Comparison of ENCODE assay signal across 8 cellular contexts in genomic region chr9:133238272-133238850, GRCh38. TPM values are rescaled to one million over a fixed set of nuclear protein-coding genes. Genes with fewer than 3 reads are reported as not detected.
DNase-seq lines count a peak whose midpoint lies in the region; ATAC-seq, FAIRE-seq and TF ChIP-seq lines count a peak whose summit lies in the region.

No MANE protein-coding gene starts in this region.

- dilution Hi-C loops in keratinocyte (cut with MboI; ENCODE audit: extremely low pct_ligation_motif_present, low sequenced_read_pairs): no loop called here

- H3K9me3 ChIP-seq in CD8-positive, alpha-beta T cell (ENCODE audit: low read length): no peaks in the 10 kb centered on the region
- no peaks in the 10 kb centered on the region for H3K9me3 ChIP-seq in keratinocyte (ENCODE audit: control insufficient read depth, low read depth, low read length)

- H3K27ac ChIP-seq in CD8-positive, alpha-beta T cell (ENCODE audit: low read depth, low read length): no peak overlapping the region
- H3K27ac ChIP-seq in keratinocyte (ENCODE audit: control insufficient read depth, insufficient read depth, low read length): no peak overlapping the region

- peak overlapping the region; percentile 50 for H3K4me3 ChIP-seq in CD8-positive, alpha-beta T cell (ENCODE audit: low read depth, low read length)
- H3K4me3 ChIP-seq in keratinocyte (ENCODE audit: control insufficient read depth in 2 of 3, extremely low read depth in 1 of 3, insufficient read depth in 2 of 3, low read depth in 1 of 3, low read length in 3 of 3): peak overlapping the region in 1 of 3 experiments; percentile 1

- peaks cover 13% of the 10 kb centered on the region for H3K27me3 Mint-ChIP-seq in CD8-positive, alpha-beta T cell (ENCODE audit: low read depth)
- peaks cover 13 to 47% of the 10 kb centered on the region in 2 donors for H3K27me3 Mint-ChIP-seq in T-cell

- H3K9me1 ChIP-seq in keratinocyte (ENCODE audit: control insufficient read depth, extremely low read depth, insufficient read depth, low read length): no peaks in the 10 kb centered on the region

- POLR2A ChIA-PET in CD8-positive, alpha-beta T cell (lab: Charles Lee): interaction anchor here (1.2 kb wide), 1 partner anchor 14 kb away, joined by 3 read pairs; no protein-coding TSS in a partner anchor
- POLR2A ChIA-PET in T-cell (lab: Charles Lee): no interaction called here

- ATAC-seq in CD8-positive, alpha-beta T cell: peak; percentile 63
- ATAC-seq in T-cell (replicated peaks in 1 of 4) (peak; percentile 49 to 80 (median 58)), GM21786 (IDR thresholded peaks at IDR 0.05; ENCODE audit: unreplicated experiment) (no peak)

- H2AFZ ChIP-seq in keratinocyte (ENCODE audit: control insufficient read depth, low read length): peak overlapping the region; percentile 57

- no peaks in the 10 kb centered on the region for H3K79me2 ChIP-seq in keratinocyte (ENCODE audit: control insufficient read depth, insufficient read depth, low read length)

- H3K36me3 ChIP-seq in CD8-positive, alpha-beta T cell (ENCODE audit: insufficient read depth, low read length): no peaks in the 10 kb centered on the region
- no peaks in the 10 kb centered on the region for H3K36me3 ChIP-seq in keratinocyte (ENCODE audit: control insufficient read depth in 2 of 2, extremely low read depth in 1 of 2, insufficient read depth in 2 of 2, low read length in 2 of 2)

- H3K4me1 Mint-ChIP-seq in CD8-positive, alpha-beta T cell (ENCODE audit: low read depth): peaks cover 10% of the 10 kb centered on the region
- peaks cover 9 to 12% (median 12%) of the 10 kb centered on the region in 3 donors for H3K4me1 Mint-ChIP-seq in T-cell

- H3K9me3 Mint-ChIP-seq in CD8-positive, alpha-beta T cell: no peaks in the 10 kb centered on the region
- no peaks in the 10 kb centered on the region for H3K9me3 Mint-ChIP-seq in T-cell

- H3K9ac ChIP-seq in keratinocyte (ENCODE audit: control insufficient read depth, extremely low read depth, insufficient read depth, low read length): no peak overlapping the region

- H4K20me1 ChIP-seq in keratinocyte (ENCODE audit: control insufficient read depth, extremely low read depth, insufficient read depth, low read length): no peaks in the 10 kb centered on the region

- intact Hi-C loops in CD8-positive, alpha-beta T cell (cut with DNase I, micrococcal nuclease): loop anchor here in 1 of 2 experiments (2.0 kb wide), 1 partner anchor 248 kb away; no protein-coding TSS in a partner anchor

- peak overlapping the region; percentile 76 for H3K4me3 Mint-ChIP-seq in CD8-positive, alpha-beta T cell
- H3K4me3 Mint-ChIP-seq in T-cell: peak overlapping the region; percentile 46 to 81 (median 61)

- no peaks in the 10 kb centered on the region for H3K27me3 ChIP-seq in CD8-positive, alpha-beta T cell (ENCODE audit: insufficient read depth, low read length)
- no peaks in the 10 kb centered on the region for H3K27me3 ChIP-seq in keratinocyte (ENCODE audit: control insufficient read depth, extremely low read depth, insufficient read depth, low read length)

- peak in 5 of 7 experiments; percentile 16 to 49 (median 36) for DNase-seq in CD8-positive, alpha-beta T cell
- peak in 23 of 34 experiments; percentile 5 to 40 (median 24) for DNase-seq in T-cell
- DNase-seq in cerebellar cortex (ENCODE audit: low spot score): peak; percentile 70
- DNase-seq in keratinocyte (ENCODE audit: low read depth, low spot score): no peak
- DNase-seq in stimulated activated CD4-positive, alpha-beta T cell treated with anti-CD3 and anti-CD28 coated beads, Interleukin-15, amount 100 ng/mL, for 24 hours: peak; percentile 73
- no peak for DNase-seq in DMS 273 treated with DMSO at 0.1 percent for 48 hours (lab: John Stamatoyannopoulos, UW)
- DNase-seq in NCI-H146 treated with DMSO at 0.1 percent for 48 hours (lab: John Stamatoyannopoulos, UW; ENCODE audit: unreplicated experiment): no peak

- TF ChIP-seq CTCF in CD8-positive, alpha-beta T cell (IDR thresholded peaks at IDR 0.05): no peak
- no peak for TF ChIP-seq CTCF in keratinocyte (optimal IDR thresholded peaks at IDR 0.05 in 1 of 3, IDR thresholded peaks at IDR 0.05 in 1 of 3, conservative IDR thresholded peaks at IDR 0.05 in 1 of 3; ENCODE audit: extremely low read depth in 1 of 3, insufficient read depth in 2 of 3, low read length in 3 of 3)

- FAIRE-seq in keratinocyte (lab: Jason Lieb, UNC): no peak

- H3K4me2 ChIP-seq in keratinocyte (ENCODE audit: control insufficient read depth, extremely low read depth, insufficient read depth, low read depth, low read length): peak overlapping the region; percentile 49

- peaks cover 17% of the 10 kb centered on the region for H3K4me1 ChIP-seq in CD8-positive, alpha-beta T cell (ENCODE audit: insufficient read depth, low read length)
- H3K4me1 ChIP-seq in keratinocyte (ENCODE audit: control insufficient read depth, extremely low read depth, insufficient read depth, low read length): peaks cover 8% of the 10 kb centered on the region

- CTCF ChIA-PET in CD8-positive, alpha-beta T cell (lab: Charles Lee): interaction anchor here (0.8 to 1.8 kb wide), 9 partner anchors 9 to 249 kb away, joined by 3 to 7 read pairs (median 3); no protein-coding TSS in a partner anchor
- CTCF ChIA-PET in T-cell (lab: Charles Lee): interaction anchor here in 1 of 2 donors (0.6 to 2.0 kb wide), 3 partner anchors 52 to 923 kb away, joined by 3 to 6 read pairs (median 5); no protein-coding TSS in a partner anchor

- no peaks in the 10 kb centered on the region for H3K36me3 Mint-ChIP-seq in CD8-positive, alpha-beta T cell
- H3K36me3 Mint-ChIP-seq in T-cell: no peaks in the 10 kb centered on the region

- H3K27ac Mint-ChIP-seq in CD8-positive, alpha-beta T cell: no peak overlapping the region
- H3K27ac Mint-ChIP-seq in T-cell: no peak overlapping the region

RNA-seq across cellular contexts. Expression of gene OBP2B, which starts 29.3 kb away (rescaled TPM):
- not detected for total RNA-seq in CD8-positive, alpha-beta T cell
- total RNA-seq in T-cell: not detected
- polyA plus RNA-seq in keratinocyte: not detected in 3 replicates
- polyA plus RNA-seq in keratinocyte (2011; ENCODE audit: low read depth): not detected
- polyA plus RNA-seq in keratinocyte (2011; cell fraction: cytosol; rRNA removed): not detected in 2 replicates
- polyA plus RNA-seq in keratinocyte (2011; cell fraction: nucleus; rRNA removed): not detected in 2 replicates
- not detected in 2 replicates for polyA plus RNA-seq in keratinocyte (2012; ENCODE audit: low replicate concordance)
- polyA minus RNA-seq in keratinocyte: not detected in 3 replicates
- polyA minus RNA-seq in keratinocyte (2011; cell fraction: cytosol; rRNA and poly(A)+ RNA removed): not detected
- polyA minus RNA-seq in keratinocyte (2011; cell fraction: nucleus; rRNA and poly(A)+ RNA removed): not detected in 2 replicates

RNA-seq across cellular contexts. Expression of gene ABO, which starts 36.6 kb away (rescaled TPM):
- total RNA-seq in CD8-positive, alpha-beta T cell: not detected
- 1 to 10 TPM in 1 of 5 donors, under 1 TPM in 3, not detected in 1; 0.06 to 1.8 (median 0.37) TPM for total RNA-seq in T-cell
- not detected in 3 replicates for polyA plus RNA-seq in keratinocyte
- polyA plus RNA-seq in keratinocyte (2011; ENCODE audit: low read depth): not detected
- not detected in 2 replicates for polyA plus RNA-seq in keratinocyte (2011; cell fraction: cytosol; rRNA removed)
- 0.05 TPM in 1 of 2 replicates, not detected in the other for polyA plus RNA-seq in keratinocyte (2011; cell fraction: nucleus; rRNA removed)
- 0.34 TPM in 1 of 2 replicates, not detected in the other for polyA plus RNA-seq in keratinocyte (2012; ENCODE audit: low replicate concordance)
- not detected in 3 replicates for polyA minus RNA-seq in keratinocyte
- polyA minus RNA-seq in keratinocyte (2011; cell fraction: cytosol; rRNA and poly(A)+ RNA removed): not detected
- polyA minus RNA-seq in keratinocyte (2011; cell fraction: nucleus; rRNA and poly(A)+ RNA removed): not detected in 2 replicates

Comparison
In these comparisons a context has a peak if more than half of its experiments do, and no peak if none do; other contexts are left out.
1. DNase-seq: peak in CD8-positive, alpha-beta T cell (5 of 7), T-cell (23 of 34), cerebellar cortex (single experiment) and stimulated activated CD4-positive, alpha-beta T cell treated with anti-CD3 and anti-CD28 coated beads, Interleukin-15, amount 100 ng/mL, for 24 hours (single experiment); none in keratinocyte (single experiment), DMS 273 treated with DMSO at 0.1 percent for 48 hours (single experiment) and NCI-H146 treated with DMSO at 0.1 percent for 48 hours (single experiment).